In genomic region chrX:47482065-47482511, GRCh38 we compare ENCODE assay signal across 8 cellular contexts. TPM values are rescaled to one million over a fixed set of nuclear protein-coding genes. Genes with fewer than 3 reads are reported as not detected.
DNase-seq lines count a peak whose midpoint lies in the region; ATAC-seq and TF ChIP-seq lines count a peak whose summit lies in the region.

No MANE protein-coding gene starts in this region.

- peak overlapping the region; percentile 86 for H3K4me2 ChIP-seq in smooth muscle cell

- no peaks in the 10 kb centered on the region for H3F3A ChIP-seq in smooth muscle cell (ENCODE audit: low read depth)

- no peaks in the 10 kb centered on the region for H3K27me3 ChIP-seq in smooth muscle cell (ENCODE audit: low read depth)

- no peak for DNase-seq in RWPE1 (ENCODE audit: low spot score)
- no peak for DNase-seq in fibroblast of mammary gland (ENCODE audit: low read depth)
- no peak for DNase-seq in smooth muscle cell (lab: John Stamatoyannopoulos, UW; ENCODE audit: unreplicated experiment)
- DNase-seq in NCI-H2029 (lab: John Stamatoyannopoulos, UW): no peak
- no peak for DNase-seq in NCI-H524 (lab: John Stamatoyannopoulos, UW)

- H3K9me3 ChIP-seq in smooth muscle cell (replicated peaks; ENCODE audit: low read depth): no peaks in the 10 kb centered on the region

- H3K27ac ChIP-seq in 22Rv1 (peak overlapping the region; percentile 77), RWPE1 (peak overlapping the region; percentile 94), smooth muscle cell (ENCODE audit: low read depth) (peak overlapping the region; percentile 82)

- POLR2A ChIA-PET in RWPE1 (lab: Yijun Ruan, JAX; ENCODE audit: low non-redundant PET): interaction anchor here (0.6 kb wide), 1 partner anchor 652 kb away, joined by 3 read pairs; no protein-coding TSS in a partner anchor

- H3K4me3 ChIP-seq in fibroblast of mammary gland (ENCODE audit: control insufficient read depth, low read depth, low read length) (peak overlapping the region; percentile 63), smooth muscle cell (peak overlapping the region; percentile 81)

- ATAC-seq in GM19463 (IDR thresholded peaks at IDR 0.05; ENCODE audit: unreplicated experiment) (peak; percentile 16), GM18505 (IDR thresholded peaks at IDR 0.05; ENCODE audit: unreplicated experiment) (no peak)

- no peaks in the 10 kb centered on the region for H3K4me1 ChIP-seq in smooth muscle cell (ENCODE audit: low read depth)

- no peaks in the 10 kb centered on the region for H4K20me1 ChIP-seq in smooth muscle cell (ENCODE audit: low read depth)

- no peak for TF ChIP-seq POLR2A in GM18505 (IDR thresholded peaks at IDR 0.05; ENCODE audit: borderline replicate concordance, extremely low read depth, insufficient read depth, insufficient read length)

- WGBS in smooth muscle cell (ENCODE audit: low lambda C conversion rate): 51% methylated on average over 8 of the region's 8 CpGs

- TF ChIP-seq CTCF in 22Rv1 (IDR thresholded peaks at IDR 0.05) (no peak), RWPE1 (conservative IDR thresholded peaks at IDR 0.05; ENCODE audit: low read depth) (no peak), fibroblast of mammary gland (conservative IDR thresholded peaks at IDR 0.05; ENCODE audit: control insufficient read depth, insufficient read depth, low read depth, low read length) (no peak), smooth muscle cell (IDR thresholded peaks at IDR 0.05; ENCODE audit: borderline replicate concordance, insufficient read depth, poor library complexity, severe bottlenecking) (no peak)

- H3K79me2 ChIP-seq in smooth muscle cell (ENCODE audit: low read depth): peaks cover 17% of the 10 kb centered on the region

- no peaks in the 10 kb centered on the region for H3K36me3 ChIP-seq in smooth muscle cell (ENCODE audit: low read depth)

- H3K9ac ChIP-seq in smooth muscle cell (ENCODE audit: low read depth): peak overlapping the region; percentile 85

- CTCF ChIA-PET in RWPE1 (lab: Yijun Ruan, JAX): no interaction called here

- peak overlapping the region; percentile 78 for H2AFZ ChIP-seq in smooth muscle cell (ENCODE audit: low read depth)

RNA-seq across cellular contexts. Expression of gene ZNF41, which starts 0.9 kb away (rescaled TPM):
- total RNA-seq in smooth muscle cell: 4.6 and 6.7 TPM in 2 replicates
- polyA plus RNA-seq in smooth muscle cell: 2.7 and 4.6 TPM in 2 replicates
